ENCODE assay signal across 34 cellular contexts in genomic region chr7:137875746-137876145, GRCh38. TPM values are rescaled to one million over a fixed set of nuclear protein-coding genes. Genes with fewer than 3 reads are reported as not detected.
A peak's percentile ranks its signal among the peaks of the same experiment; 100 is the strongest.
DNase-seq lines count a peak whose midpoint lies in the region; TF ChIP-seq lines count a peak whose summit lies in the region.
"Had no signal": no experiment of that assay in that cellular context is flagged by ENCODE, and none has a peak within 500 bp of the region (broad histone marks: within the 10 kb centered on the region; RNA-seq: fewer than 3 reads in every experiment).

No MANE protein-coding gene starts in this region.

- DNase-seq in cardiac muscle cell (ENCODE audit: low read depth in 1 of 2, low spot score in 1 of 2): no peak
- no peak for DNase-seq in cardiac septum (ENCODE audit: low spot score)
- DNase-seq in adrenal gland: no peak
- DNase-seq in mesenchymal stem cell: no peak
- DNase-seq in NCI-H2081 treated with DMSO at 0.1 percent for 48 hours (lab: John Stamatoyannopoulos, UW): no peak
- DNase-seq in uterus: no peak
- DNase-seq in neuronal stem cell (ENCODE audit: low spot score): no peak
- DNase-seq: activated CD4-positive, alpha-beta T cell treated with anti-CD3 and anti-CD28 coated beads, Interleukin-2, amount 10 ng/mL, durations not matched to agents 24 days and 14 days; activated effector memory CD4-positive, alpha-beta T cell treated with Interleukin-2 at 50 U/mL for 16 hours; activated naive CD8-positive, alpha-beta T cell treated with anti-CD3 and anti-CD28 coated beads for 36 hours; AML-193; CD8-positive, alpha-beta T cell; DMS153; endodermal cell; foreskin fibroblast; GF-D8; head of caudate nucleus; islet precursor cell; left ventricle myocardium superior; MV-4-11; naive B cell; NCI-H146; NCI-H2107; NCI-H446; NCI-H774; nucleus accumbens; Peyer's patch; SIG-M5; stimulated activated naive CD8-positive, alpha-beta T cell treated with anti-CD3 and anti-CD28 coated beads, Interleukin-15, Interleukin-2, amounts not matched to agents 100 U/mL and 50 U/mL, for 24 hours; T1000 had no signal

- H4K8ac ChIP-seq in mesenchymal stem cell (ENCODE audit: low read length) (no peak overlapping the region), neuronal stem cell (ENCODE audit: low read depth, low read length) (no peak overlapping the region)

- WGBS in adrenal gland, 4 donors: 90 to 96% (median 95%) methylated on average over 4 of the region's 4 CpGs
- 93% methylated on average over 4 of the region's 4 CpGs for whole genome bisulfite sequencing in mesenchymal stem cell
- WGBS in neuronal stem cell (ENCODE audit: extremely low coverage in 2 of 2, insufficient read length in 2 of 2, insufficient replicate concordance in 1 of 2), 2 donors: no CpG with 5 or more reads among the region's 4 CpGs

- H3K79me1 ChIP-seq in mesenchymal stem cell (replicated peaks; ENCODE audit: low read length, poor library complexity, severe bottlenecking): peaks cover 21% of the 10 kb centered on the region
- no peaks in the 10 kb centered on the region for H3K79me1 ChIP-seq in neuronal stem cell (ENCODE audit: low read depth, low read length)

- H2BK12ac ChIP-seq in mesenchymal stem cell (ENCODE audit: low read length in 2 of 2) (no peak overlapping the region), neuronal stem cell (ENCODE audit: low read length) (no peak overlapping the region)

- H3K9ac ChIP-seq in mesenchymal stem cell (ENCODE audit: low read length): peak overlapping the region; percentile 87
- H3K9ac ChIP-seq in subcutaneous abdominal adipose tissue (ENCODE audit: low read length in 5 of 5): no peak overlapping the region
- H3K9ac ChIP-seq in neuronal stem cell (ENCODE audit: low read depth, low read length, poor library complexity): no peak overlapping the region

- H3K4me3 ChIP-seq in cardiac muscle cell (no peak overlapping the region), adrenal gland (no peak overlapping the region), mesenchymal stem cell (ENCODE audit: insufficient read depth in 1 of 2, low read depth in 1 of 2, low read length in 2 of 2) (no peak overlapping the region), subcutaneous abdominal adipose tissue (ENCODE audit: low read depth in 1 of 5, low read length in 5 of 5) (no peak overlapping the region), uterus (no peak overlapping the region), neuronal stem cell (ENCODE audit: low read length in 2 of 2) (no peak overlapping the region)
- H3K4me3 ChIP-seq: Peyer's patch, skin epidermis, thoracic aorta, vagina had no signal

- no peak overlapping the region for H2AK5ac ChIP-seq in mesenchymal stem cell (ENCODE audit: low read length, severe bottlenecking)
- no peak overlapping the region for H2AK5ac ChIP-seq in neuronal stem cell (ENCODE audit: low read depth, low read length)

- H3K36me3 ChIP-seq in cardiac muscle cell (no peaks in the 10 kb centered on the region), adrenal gland (replicated peaks in 1 of 2) (peaks cover 0 to 23% of the 10 kb centered on the region in 2 donors), mesenchymal stem cell (ENCODE audit: control insufficient read depth in 1 of 2, insufficient read depth in 2 of 2, low read depth in 1 of 2, low read length in 2 of 2) (peaks cover 38 to 61% of the 10 kb centered on the region in 2 experiments), subcutaneous abdominal adipose tissue (ENCODE audit: control insufficient read depth in 5 of 5, insufficient read depth in 5 of 5, low read length in 5 of 5) (peaks cover 0 to 53% (median 31%) of the 10 kb centered on the region in 5 donors), uterus (no peaks in the 10 kb centered on the region), neuronal stem cell (replicated peaks in 1 of 2; ENCODE audit: control insufficient read depth in 2 of 2, insufficient read depth in 2 of 2, low read length in 2 of 2) (peaks cover 14 to 65% of the 10 kb centered on the region in 2 donors)

- H3K9me3 ChIP-seq in cardiac muscle cell (ENCODE audit: low read depth): no peaks in the 10 kb centered on the region
- H3K9me3 ChIP-seq in adrenal gland (replicated peaks in 1 of 3): no peaks in the 10 kb centered on the region
- H3K9me3 ChIP-seq in mesenchymal stem cell (ENCODE audit: control insufficient read depth, low read length): no peaks in the 10 kb centered on the region
- no peaks in the 10 kb centered on the region for H3K9me3 ChIP-seq in subcutaneous abdominal adipose tissue (ENCODE audit: control insufficient read depth in 5 of 5, low read length in 5 of 5)
- H3K9me3 ChIP-seq in uterus: no peaks in the 10 kb centered on the region
- peaks cover 0 to 2% of the 10 kb centered on the region in 2 donors for H3K9me3 ChIP-seq in neuronal stem cell (replicated peaks in 1 of 2; ENCODE audit: control insufficient read depth in 2 of 2, insufficient read depth in 1 of 2, low read depth in 1 of 2, low read length in 2 of 2)
- H3K9me3 ChIP-seq: Peyer's patch, thoracic aorta, vagina had no signal

- intact Hi-C loops in cardiac septum (cut with DNase I) (loop anchor here (10.0 kb wide), 1 partner anchor 191 kb away; no protein-coding TSS in a partner anchor), adrenal gland (cut with DNase I) (no loop called here), uterus (cut with DNase I; ENCODE audit: low total_unique reads) (no loop called here)

- H2BK120ac ChIP-seq in mesenchymal stem cell (ENCODE audit: low read depth, low read length) (no peak overlapping the region), neuronal stem cell (ENCODE audit: low read depth, low read length) (no peak overlapping the region)

- H3K4ac ChIP-seq in mesenchymal stem cell (ENCODE audit: low read depth in 1 of 2, low read length in 2 of 2) (no peak overlapping the region), neuronal stem cell (ENCODE audit: low read length) (no peak overlapping the region)

- H3K14ac ChIP-seq in mesenchymal stem cell (ENCODE audit: low read length in 2 of 2) (no peak overlapping the region), neuronal stem cell (ENCODE audit: low read length) (no peak overlapping the region)

- TF ChIP-seq POLR2A in adrenal gland (IDR thresholded peaks at IDR 0.05): no peak
- no peak for TF ChIP-seq POLR2A in uterus (IDR thresholded peaks at IDR 0.05)

- H3K18ac ChIP-seq in mesenchymal stem cell (ENCODE audit: low read depth in 1 of 2, low read length in 2 of 2) (no peak overlapping the region), neuronal stem cell (ENCODE audit: low read length) (no peak overlapping the region)

- no peak overlapping the region for H2BK15ac ChIP-seq in mesenchymal stem cell (ENCODE audit: low read depth, poor library complexity, severe bottlenecking)
- H2BK15ac ChIP-seq in neuronal stem cell (ENCODE audit: low read length): no peak overlapping the region

- H2AFZ ChIP-seq in mesenchymal stem cell (ENCODE audit: low read depth, low read length) (no peak overlapping the region), neuronal stem cell (ENCODE audit: low read length) (no peak overlapping the region)

- H2BK5ac ChIP-seq in mesenchymal stem cell (ENCODE audit: low read depth, low read length, poor library complexity, severe bottlenecking) (no peak overlapping the region), neuronal stem cell (ENCODE audit: low read length) (no peak overlapping the region)

- H3K4me2 ChIP-seq in mesenchymal stem cell (ENCODE audit: low read length, poor library complexity, severe bottlenecking) (no peak overlapping the region), neuronal stem cell (ENCODE audit: insufficient read depth, low read length, poor library complexity, severe bottlenecking) (no peak overlapping the region)

- H4K91ac ChIP-seq in mesenchymal stem cell (ENCODE audit: low read length) (no peak overlapping the region), neuronal stem cell (ENCODE audit: low read depth, low read length, poor library complexity) (no peak overlapping the region)

- H3K27me3 ChIP-seq in cardiac muscle cell (no peaks in the 10 kb centered on the region), adrenal gland (no peaks in the 10 kb centered on the region), mesenchymal stem cell (ENCODE audit: control insufficient read depth in 1 of 2, insufficient read depth in 1 of 2, low read length in 2 of 2) (no peaks in the 10 kb centered on the region), subcutaneous abdominal adipose tissue (ENCODE audit: control insufficient read depth in 5 of 5, insufficient read depth in 4 of 5, low read length in 5 of 5) (no peaks in the 10 kb centered on the region), uterus (no peaks in the 10 kb centered on the region), neuronal stem cell (ENCODE audit: control insufficient read depth in 3 of 3, insufficient read depth in 3 of 3, low read depth in 1 of 3, low read length in 3 of 3) (no peaks in the 10 kb centered on the region)
- H3K27me3 ChIP-seq: Peyer's patch, vagina had no signal

- H3K4me1 ChIP-seq in cardiac muscle cell (ENCODE audit: low read depth) (peaks cover 24% of the 10 kb centered on the region), adrenal gland (replicated peaks in 1 of 2) (peaks cover 6 to 21% of the 10 kb centered on the region in 2 donors), mesenchymal stem cell (ENCODE audit: control insufficient read depth, insufficient read depth, low read depth, low read length) (peaks cover 18% of the 10 kb centered on the region), subcutaneous abdominal adipose tissue (ENCODE audit: control insufficient read depth in 5 of 5, insufficient read depth in 5 of 5, low read length in 5 of 5) (peaks cover 5 to 79% (median 68%) of the 10 kb centered on the region in 5 donors), uterus (peaks cover 0 to 13% of the 10 kb centered on the region in 2 donors), neuronal stem cell (ENCODE audit: control insufficient read depth in 2 of 2, insufficient read depth in 1 of 2, low read depth in 1 of 2, low read length in 2 of 2) (peaks cover 24 to 47% of the 10 kb centered on the region in 2 donors)
- H3K4me1 ChIP-seq: Peyer's patch had no signal

- peak overlapping the region; percentile 14 for H3K27ac ChIP-seq in cardiac muscle cell
- H3K27ac ChIP-seq in adrenal gland: peak overlapping the region in 3 of 5 donors; percentile 22 to 72 (median 41)
- H3K27ac ChIP-seq in mesenchymal stem cell (ENCODE audit: low read length, poor library complexity, severe bottlenecking): peak overlapping the region; percentile 35
- peak overlapping the region; percentile 91 for H3K27ac ChIP-seq in subcutaneous abdominal adipose tissue (ENCODE audit: low read depth, low read length)
- peak overlapping the region in 1 of 2 donors; percentile 53 for H3K27ac ChIP-seq in uterus
- H3K27ac ChIP-seq in neuronal stem cell (replicated peaks; ENCODE audit: low read length): no peak overlapping the region
- H3K27ac ChIP-seq: Peyer's patch had no signal

- H3K23ac ChIP-seq in mesenchymal stem cell (ENCODE audit: low read length in 2 of 2) (no peak overlapping the region), neuronal stem cell (ENCODE audit: low read depth, low read length, poor library complexity) (no peak overlapping the region)

- TF ChIP-seq CTCF in cardiac muscle cell (IDR thresholded peaks at IDR 0.05; ENCODE audit: low read depth, low read length): no peak
- TF ChIP-seq CTCF in adrenal gland (IDR thresholded peaks at IDR 0.05): no peak
- TF ChIP-seq CTCF in uterus (IDR thresholded peaks at IDR 0.05): no peak

RNA-seq across cellular contexts. Expression of gene DGKI, which starts 29.0 kb away (rescaled TPM):
- 29.2 and 52.7 TPM in 2 replicates for total RNA-seq in cardiac muscle cell
- polyA plus RNA-seq in cardiac muscle cell: 35.0 and 61.4 TPM in 2 replicates
- 7.5 TPM for total RNA-seq in cardiac septum
- 1 to 10 TPM in 5 of 8 donors, under 1 TPM in 3; 0.12 to 4.6 (median 1.2) TPM for total RNA-seq in adrenal gland
- under 1 TPM; 0.48 to 0.71 (median 0.71) TPM for polyA plus RNA-seq in adrenal gland
- 2.3 TPM for polyA plus RNA-seq in mesenchymal stem cell (2013, experiment 1 of 2)
- 2.2 TPM for polyA plus RNA-seq in mesenchymal stem cell (2013, experiment 2 of 2)
- 1 to 10 TPM; 1.0 to 8.5 (median 4.1) TPM for total RNA-seq in uterus
- 2.1 TPM for polyA plus RNA-seq in neuronal stem cell (2013, experiment 1 of 2)
- polyA plus RNA-seq in neuronal stem cell (2013, experiment 2 of 2): 2.3 TPM
- total RNA-seq: CD8-positive, alpha-beta T cell had no signal
